8 cellular contexts compared by ENCODE assay signal in the genomic region with DNA sequence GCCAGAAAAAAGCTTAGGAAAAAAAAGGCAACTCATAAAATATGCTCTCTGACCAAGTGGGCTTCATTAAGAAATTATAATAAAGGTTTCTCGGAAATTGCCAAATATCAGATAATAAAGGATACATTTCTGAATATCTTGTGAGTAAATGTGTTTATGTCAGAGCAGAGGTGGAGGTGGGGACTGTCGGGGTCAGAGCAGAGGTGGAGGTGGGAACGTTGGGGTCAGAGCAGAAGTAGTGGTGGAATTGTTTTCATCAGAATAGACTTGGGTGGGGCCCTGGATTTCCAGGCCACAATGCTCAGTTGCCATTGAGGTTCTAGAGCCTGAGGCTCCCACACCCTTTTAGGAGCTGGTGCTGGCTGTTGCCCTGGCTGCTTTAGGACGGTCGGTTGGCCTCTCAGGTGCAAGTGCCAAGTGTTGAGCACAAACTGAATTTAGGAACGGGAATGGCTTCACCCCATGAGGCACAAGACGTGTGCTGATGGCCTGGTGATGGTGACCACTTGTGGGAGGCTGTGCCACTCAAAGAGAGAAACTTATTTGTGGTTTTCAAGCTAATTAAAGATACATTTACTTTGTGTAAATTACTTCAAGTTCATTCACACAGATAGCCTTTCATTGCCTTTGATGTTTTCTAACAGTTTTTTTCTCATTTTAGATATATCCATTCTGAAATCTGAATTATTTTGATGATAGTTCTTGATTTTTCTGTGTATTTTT.
DNase-seq lines count a peak whose midpoint lies in the region; ATAC-seq and TF ChIP-seq lines count a peak whose summit lies in the region.

No MANE protein-coding gene starts in this region.

- H3K27ac Mint-ChIP-seq in activated CD4-positive, alpha-beta T cell treated with anti-CD3 and anti-CD28 coated beads for 36 hours, result peak overlapping the region; percentile 2
- H3K27ac Mint-ChIP-seq in activated CD4-positive, alpha-beta T cell treated with anti-CD3 and anti-CD28 coated beads, Interleukin-2, amount 10 ng/mL, durations not matched to agents 7 days and 5 days, result no peak overlapping the region
- H3K27ac Mint-ChIP-seq in stimulated activated naive B cell treated with anti-CD40 and anti-IgM and Interleukin-4, amounts not matched to agents 10 μg/mL and 1 μg/mL and 100 μg/mL, for 72 hours, result peak overlapping the region; percentile 15
- no peak overlapping the region for H3K27ac Mint-ChIP-seq in activated CD4-positive, alpha-beta memory T cell treated with anti-CD3 and anti-CD28 coated beads for 36 hours

- POLR2A ChIA-PET in activated CD4-positive, alpha-beta T cell treated with anti-CD3 and anti-CD28 coated beads for 36 hours (lab: Charles Lee), result no interaction called here
- POLR2A ChIA-PET in activated CD4-positive, alpha-beta T cell treated with anti-CD3 and anti-CD28 coated beads, Interleukin-2, amount 10 ng/mL, durations not matched to agents 7 days and 5 days (lab: Charles Lee), result no interaction called here
- POLR2A ChIA-PET in activated CD4-positive, alpha-beta memory T cell treated with anti-CD3 and anti-CD28 coated beads for 36 hours (lab: Charles Lee), result no interaction called here

- H3K4me3 ChIP-seq in HL-60 (replicated peaks; ENCODE audit: insufficient read depth, low read length), result no peak overlapping the region

- no peak overlapping the region for H3K4me3 Mint-ChIP-seq in activated CD4-positive, alpha-beta T cell treated with anti-CD3 and anti-CD28 coated beads for 36 hours
- H3K4me3 Mint-ChIP-seq in activated CD4-positive, alpha-beta T cell treated with anti-CD3 and anti-CD28 coated beads, Interleukin-2, amount 10 ng/mL, durations not matched to agents 7 days and 5 days, result no peak overlapping the region
- H3K4me3 Mint-ChIP-seq in stimulated activated naive B cell treated with anti-CD40 and anti-IgM and Interleukin-4, amounts not matched to agents 10 μg/mL and 1 μg/mL and 100 μg/mL, for 72 hours, result no peak overlapping the region
- H3K4me3 Mint-ChIP-seq in activated CD4-positive, alpha-beta memory T cell treated with anti-CD3 and anti-CD28 coated beads for 36 hours, result no peak overlapping the region

- peaks cover 7% of the 10 kb centered on the region for H3K36me3 Mint-ChIP-seq in activated CD4-positive, alpha-beta T cell treated with anti-CD3 and anti-CD28 coated beads for 36 hours (ENCODE audit: low read depth)
- peaks cover 5% of the 10 kb centered on the region for H3K36me3 Mint-ChIP-seq in activated CD4-positive, alpha-beta T cell treated with anti-CD3 and anti-CD28 coated beads, Interleukin-2, amount 10 ng/mL, durations not matched to agents 7 days and 5 days (ENCODE audit: low read depth)
- H3K36me3 Mint-ChIP-seq in stimulated activated naive B cell treated with anti-CD40 and anti-IgM and Interleukin-4, amounts not matched to agents 10 μg/mL and 1 μg/mL and 100 μg/mL, for 72 hours, result peaks cover 8 to 14% of the 10 kb centered on the region in 2 donors
- H3K36me3 Mint-ChIP-seq in activated CD4-positive, alpha-beta memory T cell treated with anti-CD3 and anti-CD28 coated beads for 36 hours, result peaks cover 2% of the 10 kb centered on the region

- CTCF ChIA-PET in activated CD4-positive, alpha-beta T cell treated with anti-CD3 and anti-CD28 coated beads for 36 hours (lab: Charles Lee), result interaction anchor here (0.6 kb wide), 1 partner anchor 31 kb away, joined by 3 read pairs; no protein-coding TSS in a partner anchor
- CTCF ChIA-PET in activated CD4-positive, alpha-beta T cell treated with anti-CD3 and anti-CD28 coated beads, Interleukin-2, amount 10 ng/mL, durations not matched to agents 7 days and 5 days (lab: Charles Lee), result no interaction called here
- CTCF ChIA-PET in activated CD4-positive, alpha-beta memory T cell treated with anti-CD3 and anti-CD28 coated beads for 36 hours (lab: Charles Lee), result no interaction called here

- TF ChIP-seq CTCF in HL-60 (IDR thresholded peaks at IDR 0.05; ENCODE audit: insufficient read depth, low read length), result no peak

- H3K27me3 Mint-ChIP-seq in activated CD4-positive, alpha-beta T cell treated with anti-CD3 and anti-CD28 coated beads for 36 hours, result no peaks in the 10 kb centered on the region
- no peaks in the 10 kb centered on the region for H3K27me3 Mint-ChIP-seq in activated CD4-positive, alpha-beta T cell treated with anti-CD3 and anti-CD28 coated beads, Interleukin-2, amount 10 ng/mL, durations not matched to agents 7 days and 5 days
- no peaks in the 10 kb centered on the region for H3K27me3 Mint-ChIP-seq in stimulated activated naive B cell treated with anti-CD40 and anti-IgM and Interleukin-4, amounts not matched to agents 10 μg/mL and 1 μg/mL and 100 μg/mL, for 72 hours
- no peaks in the 10 kb centered on the region for H3K27me3 Mint-ChIP-seq in activated CD4-positive, alpha-beta memory T cell treated with anti-CD3 and anti-CD28 coated beads for 36 hours

- H3K27me3 ChIP-seq in HL-60 (ENCODE audit: insufficient read depth, poor library complexity, severe bottlenecking), result no peaks in the 10 kb centered on the region

- no peak for ATAC-seq in activated CD4-positive, alpha-beta T cell treated with anti-CD3 and anti-CD28 coated beads for 36 hours
- ATAC-seq in stimulated activated naive B cell treated with anti-CD40 and anti-IgM and Interleukin-4, amounts not matched to agents 10 μg/mL and 1 μg/mL and 100 μg/mL, for 72 hours (replicated peaks), result peak in 1 of 2 donors; percentile 62

- peaks cover 23% of the 10 kb centered on the region for H3K4me1 Mint-ChIP-seq in activated CD4-positive, alpha-beta T cell treated with anti-CD3 and anti-CD28 coated beads for 36 hours
- peaks cover 16% of the 10 kb centered on the region for H3K4me1 Mint-ChIP-seq in activated CD4-positive, alpha-beta T cell treated with anti-CD3 and anti-CD28 coated beads, Interleukin-2, amount 10 ng/mL, durations not matched to agents 7 days and 5 days
- peaks cover 7 to 12% of the 10 kb centered on the region in 2 donors for H3K4me1 Mint-ChIP-seq in stimulated activated naive B cell treated with anti-CD40 and anti-IgM and Interleukin-4, amounts not matched to agents 10 μg/mL and 1 μg/mL and 100 μg/mL, for 72 hours
- peaks cover 22% of the 10 kb centered on the region for H3K4me1 Mint-ChIP-seq in activated CD4-positive, alpha-beta memory T cell treated with anti-CD3 and anti-CD28 coated beads for 36 hours (ENCODE audit: low read depth)

- no peak overlapping the region for H3K27ac ChIP-seq in HL-60 (replicated peaks)

- H3K9me3 Mint-ChIP-seq in activated CD4-positive, alpha-beta T cell treated with anti-CD3 and anti-CD28 coated beads for 36 hours (ENCODE audit: low read depth), result no peaks in the 10 kb centered on the region
- no peaks in the 10 kb centered on the region for H3K9me3 Mint-ChIP-seq in activated CD4-positive, alpha-beta T cell treated with anti-CD3 and anti-CD28 coated beads, Interleukin-2, amount 10 ng/mL, durations not matched to agents 7 days and 5 days
- peaks cover 2 to 4% of the 10 kb centered on the region in 2 donors for H3K9me3 Mint-ChIP-seq in stimulated activated naive B cell treated with anti-CD40 and anti-IgM and Interleukin-4, amounts not matched to agents 10 μg/mL and 1 μg/mL and 100 μg/mL, for 72 hours
- H3K9me3 Mint-ChIP-seq in activated CD4-positive, alpha-beta memory T cell treated with anti-CD3 and anti-CD28 coated beads for 36 hours, result no peaks in the 10 kb centered on the region

- no peak for DNase-seq in activated CD4-positive, alpha-beta T cell treated with anti-CD3 and anti-CD28 coated beads for 36 hours
- DNase-seq in activated CD4-positive, alpha-beta T cell treated with anti-CD3 and anti-CD28 coated beads, Interleukin-2, amount 10 ng/mL, durations not matched to agents 7 days and 5 days, result no peak
- DNase-seq in HL-60 (ENCODE audit: low read depth in 1 of 2, low spot score in 1 of 2), result peak; percentile 22 to 46
- DNase-seq in activated gamma-delta T cell treated with anti-CD3 and anti-CD28 coated beads, Interleukin-2, amount 50 U/mL, for 16 hours (ENCODE audit: low read depth), result peak; percentile 18
- peak; percentile 13 for DNase-seq in hepatic stellate cell (ENCODE audit: low spot score)
- no peak for DNase-seq in stimulated activated naive B cell treated with anti-CD40 and anti-IgM and Interleukin-4, amounts not matched to agents 10 μg/mL and 1 μg/mL and 100 μg/mL, for 72 hours
- DNase-seq in NCI-H526 (lab: John Stamatoyannopoulos, UW), result no peak
- no peak for DNase-seq in activated CD4-positive, alpha-beta memory T cell treated with anti-CD3 and anti-CD28 coated beads for 36 hours

- intact Hi-C loops in activated CD4-positive, alpha-beta T cell treated with anti-CD3 and anti-CD28 coated beads for 36 hours (cut with DNase I, micrococcal nuclease), result no loop called here
- intact Hi-C loops in activated CD4-positive, alpha-beta memory T cell treated with anti-CD3 and anti-CD28 coated beads for 36 hours (cut with micrococcal nuclease), result loop anchor here (5.0 kb wide), 1 partner anchor 93 kb away; no protein-coding TSS in a partner anchor

Comparison
In these comparisons a context has a peak if more than half of its experiments do, and no peak if none do; other contexts are left out.
1. H3K27ac Mint-ChIP-seq: peak in activated CD4-positive, alpha-beta T cell treated with anti-CD3 and anti-CD28 coated beads for 36 hours (single experiment) and stimulated activated naive B cell treated with anti-CD40 and anti-IgM and Interleukin-4, amounts not matched to agents 10 μg/mL and 1 μg/mL and 100 μg/mL, for 72 hours (single experiment); none in activated CD4-positive, alpha-beta T cell treated with anti-CD3 and anti-CD28 coated beads, Interleukin-2, amount 10 ng/mL, durations not matched to agents 7 days and 5 days (single experiment) and activated CD4-positive, alpha-beta memory T cell treated with anti-CD3 and anti-CD28 coated beads for 36 hours (single experiment).
2. DNase-seq: peak in HL-60 (2 of 2), activated gamma-delta T cell treated with anti-CD3 and anti-CD28 coated beads, Interleukin-2, amount 50 U/mL, for 16 hours (single experiment) and hepatic stellate cell (single experiment); none in activated CD4-positive, alpha-beta T cell treated with anti-CD3 and anti-CD28 coated beads for 36 hours (single experiment), activated CD4-positive, alpha-beta T cell treated with anti-CD3 and anti-CD28 coated beads, Interleukin-2, amount 10 ng/mL, durations not matched to agents 7 days and 5 days (single experiment), stimulated activated naive B cell treated with anti-CD40 and anti-IgM and Interleukin-4, amounts not matched to agents 10 μg/mL and 1 μg/mL and 100 μg/mL, for 72 hours (single experiment), NCI-H526 (0 of 2) and activated CD4-positive, alpha-beta memory T cell treated with anti-CD3 and anti-CD28 coated beads for 36 hours (single experiment).